In the genomic region with DNA sequence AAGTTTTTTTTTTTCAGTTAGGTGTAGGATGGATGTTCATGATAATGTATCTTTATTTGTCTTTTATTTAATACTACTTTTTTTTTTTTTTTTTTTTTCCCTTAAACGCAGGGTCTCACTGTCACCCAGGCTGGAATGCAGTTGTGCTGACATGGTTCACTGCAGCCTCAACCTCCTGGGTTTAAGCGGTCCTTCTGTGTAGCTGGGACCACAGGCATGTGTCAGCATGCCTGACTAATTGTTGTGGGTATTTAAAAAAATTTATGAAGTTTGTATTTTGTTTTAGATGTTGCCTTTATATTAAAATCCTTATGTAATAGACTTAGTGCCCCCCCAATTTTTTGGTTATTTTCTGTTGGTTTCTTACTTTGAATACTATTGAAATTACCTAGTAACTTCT, we compare ENCODE assay signal across 12 cellular contexts. TPM values are rescaled to one million over a fixed set of nuclear protein-coding genes. Genes with fewer than 3 reads are reported as not detected.
DNase-seq lines count a peak whose midpoint lies in the region; TF ChIP-seq lines count a peak whose summit lies in the region.
"Had no signal": no experiment of that assay in that cellular context is flagged by ENCODE, and none has a peak within 500 bp of the region (broad histone marks: within the 10 kb centered on the region; RNA-seq: fewer than 3 reads in every experiment).

No MANE protein-coding gene starts in this region.

- TF ChIP-seq RAD21 in Ishikawa (IDR thresholded peaks at IDR 0.05; ENCODE audit: low read depth), result no peak

- no peaks in the 10 kb centered on the region for H3K9me3 Mint-ChIP-seq in activated CD4-positive, alpha-beta T cell treated with anti-CD3 and anti-CD28 coated beads, Interleukin-2, amount 10 ng/mL, durations not matched to agents 24 days and 14 days
- H3K9me3 Mint-ChIP-seq in osteocyte (ENCODE audit: unreplicated experiment), result no peaks in the 10 kb centered on the region

- H3K4me3 Mint-ChIP-seq in activated CD4-positive, alpha-beta T cell treated with anti-CD3 and anti-CD28 coated beads, Interleukin-2, amount 10 ng/mL, durations not matched to agents 24 days and 14 days, result no peak overlapping the region
- no peak overlapping the region for H3K4me3 Mint-ChIP-seq in osteocyte (ENCODE audit: unreplicated experiment)

- in situ Hi-C loops in brain microvascular endothelial cell (cut with HindIII; ENCODE audit: low pct_ligation_motif_present, low sequenced_read_pairs), result no loop called here

- H3K36me3 ChIP-seq in brain microvascular endothelial cell (replicated peaks), result no peaks in the 10 kb centered on the region
- H3K36me3 ChIP-seq: upper lobe of left lung had no signal

- peaks cover 49% of the 10 kb centered on the region for H3K4me1 Mint-ChIP-seq in activated CD4-positive, alpha-beta T cell treated with anti-CD3 and anti-CD28 coated beads, Interleukin-2, amount 10 ng/mL, durations not matched to agents 24 days and 14 days
- peaks cover 73% of the 10 kb centered on the region for H3K4me1 Mint-ChIP-seq in osteocyte (ENCODE audit: unreplicated experiment)

- intact Hi-C loops in activated CD4-positive, alpha-beta T cell treated with anti-CD3 and anti-CD28 coated beads, Interleukin-2, amount 10 ng/mL, durations not matched to agents 24 days and 14 days (cut with micrococcal nuclease), result no loop called here

- H3K4me3 ChIP-seq in brain microvascular endothelial cell (ENCODE audit: low read depth, low read length) (no peak overlapping the region), coronary artery (no peak overlapping the region)
- H3K4me3 ChIP-seq: upper lobe of left lung had no signal

- H3K36me3 Mint-ChIP-seq in activated CD4-positive, alpha-beta T cell treated with anti-CD3 and anti-CD28 coated beads, Interleukin-2, amount 10 ng/mL, durations not matched to agents 24 days and 14 days (ENCODE audit: low read depth), result peaks cover 25% of the 10 kb centered on the region
- H3K36me3 Mint-ChIP-seq in osteocyte (ENCODE audit: unreplicated experiment), result peaks cover 2% of the 10 kb centered on the region

- H3K27me3 Mint-ChIP-seq in activated CD4-positive, alpha-beta T cell treated with anti-CD3 and anti-CD28 coated beads, Interleukin-2, amount 10 ng/mL, durations not matched to agents 24 days and 14 days, result no peaks in the 10 kb centered on the region
- no peaks in the 10 kb centered on the region for H3K27me3 Mint-ChIP-seq in osteocyte (ENCODE audit: unreplicated experiment)

- TF ChIP-seq EP300 in Ishikawa (IDR thresholded peaks at IDR 0.05; ENCODE audit: borderline replicate concordance), result no peak

- no peak for DNase-seq in activated CD4-positive, alpha-beta T cell treated with anti-CD3 and anti-CD28 coated beads, Interleukin-2, amount 10 ng/mL, durations not matched to agents 24 days and 14 days
- no peak for DNase-seq in activated CD4-positive, alpha-beta T cell treated with anti-CD3 and anti-CD28 coated beads, Interleukin-2, amount 50 U/mL, for 4 hours
- DNase-seq in brain microvascular endothelial cell (peak; percentile 48), osteocyte (ENCODE audit: extremely low spot score, unreplicated experiment) (no peak), coronary artery (ENCODE audit: low spot score) (no peak), NCI-H128 (lab: John Stamatoyannopoulos, UW; ENCODE audit: unreplicated experiment) (no peak), caudate nucleus (lab: John Stamatoyannopoulos, UW) (no peak)
- DNase-seq: cortex of kidney; NCI-H2227 treated with DMSO at 0.1 percent for 48 hours; stimulated activated CD4-positive, alpha-beta T cell treated with anti-CD3 and anti-CD28 coated beads, Interleukin-4, amount 100 ng/mL, for 1 hour; upper lobe of left lung had no signal

- H3K27ac Mint-ChIP-seq in activated CD4-positive, alpha-beta T cell treated with anti-CD3 and anti-CD28 coated beads, Interleukin-2, amount 10 ng/mL, durations not matched to agents 24 days and 14 days, result peak overlapping the region; percentile 49
- peak overlapping the region; percentile 90 for H3K27ac Mint-ChIP-seq in osteocyte (ENCODE audit: unreplicated experiment)

- no peaks in the 10 kb centered on the region for H3K27me3 ChIP-seq in brain microvascular endothelial cell (replicated peaks)
- H3K27me3 ChIP-seq: upper lobe of left lung had no signal

- TF ChIP-seq CTCF in brain microvascular endothelial cell (IDR thresholded peaks at IDR 0.05; ENCODE audit: low read depth, low read length, missing control alignments) (no peak), osteocyte (IDR thresholded peaks at IDR 0.05) (no peak), coronary artery (IDR thresholded peaks at IDR 0.05) (no peak)

- H3K27ac ChIP-seq in brain microvascular endothelial cell (peak overlapping the region; percentile 9), coronary artery (no peak overlapping the region), caudate nucleus (ENCODE audit: low read depth, low read length) (no peak overlapping the region)
- H3K27ac ChIP-seq: upper lobe of left lung had no signal

TF ChIP-seq in Ishikawa, 13 proteins besides CTCF, POLR2A, EP300 and RAD21:
- TF ChIP-seq ZBTB7A (IDR thresholded peaks at IDR 0.05; ENCODE audit: low read depth) (no peak), TEAD4 (IDR thresholded peaks at IDR 0.05) (peak; percentile 78)

RNA-seq across cellular contexts. Expression of a gene that starts 42.6 kb away (rescaled TPM):
- 140 TPM in 2 replicates for total RNA-seq in activated CD4-positive, alpha-beta T cell treated with anti-CD3 and anti-CD28 coated beads, Interleukin-2, amount 10 ng/mL, durations not matched to agents 24 days and 14 days
- total RNA-seq in osteocyte, result 75.9 and 77.5 TPM in 2 replicates
